In the genomic region with DNA sequence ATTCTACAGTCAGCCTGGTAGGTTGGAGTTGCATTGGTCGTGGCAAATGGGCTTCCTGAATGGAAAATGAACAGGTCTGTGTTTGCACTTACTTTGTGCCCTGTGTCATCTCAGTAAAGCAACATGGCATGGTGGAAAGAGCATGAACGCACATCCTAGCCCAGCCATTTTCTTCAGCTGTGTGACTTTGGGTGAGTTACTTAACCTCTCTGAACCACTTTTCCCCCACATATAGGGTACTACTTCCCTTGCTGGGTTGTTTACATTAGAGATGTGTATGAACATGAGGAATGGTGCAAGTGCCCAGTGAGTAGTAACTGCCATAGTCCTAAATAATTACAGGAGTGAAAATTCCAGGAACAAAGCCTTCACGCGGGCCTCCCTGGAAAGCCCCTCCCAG, we compare ENCODE assay signal across 15 cellular contexts.
"Had no signal": no experiment of that assay in that cellular context is flagged by ENCODE, and none has a peak within 500 bp of the region (broad histone marks: within the 10 kb centered on the region; RNA-seq: fewer than 3 reads in every experiment).

No MANE protein-coding gene starts in this region.

- H3K79me2 ChIP-seq: hepatocyte had no signal

- DNase-seq: activated CD4-positive, alpha-beta memory T cell treated with anti-CD3 and anti-CD28 coated beads for 36 hours; activated T-cell treated with anti-CD3 and anti-CD28 coated beads, Interleukin-2, amount 50 U/mL, for 4 hours; body of pancreas; foreskin fibroblast; left colon; lower lobe of right lung; nucleus accumbens; sigmoid colon; stimulated activated naive CD4-positive, alpha-beta T cell; tibial artery; uterus had no signal

- H3K36me3 Mint-ChIP-seq: activated CD4-positive, alpha-beta memory T cell treated with anti-CD3 and anti-CD28 coated beads for 36 hours; activated naive CD4-positive, alpha-beta T cell treated with anti-CD3 and anti-CD28 coated beads, Interleukin-2, amount 50 U/mL, for 72 hours; natural killer cell treated with Interleukin-12 subunit alpha and Interleukin-12 subunit beta and Interleukin-15 and Interleukin-18, amount 100 ng/mL, for 72 hours had no signal

- H3K27ac ChIP-seq: body of pancreas, hepatocyte, lower lobe of right lung, sigmoid colon, tibial artery, uterus had no signal

- H2AFZ ChIP-seq: hepatocyte had no signal

- H3K27me3 Mint-ChIP-seq: activated CD4-positive, alpha-beta memory T cell treated with anti-CD3 and anti-CD28 coated beads for 36 hours; natural killer cell treated with Interleukin-12 subunit alpha and Interleukin-12 subunit beta and Interleukin-15 and Interleukin-18, amount 100 ng/mL, for 72 hours had no signal

- H3K4me1 ChIP-seq: body of pancreas, lower lobe of right lung, sigmoid colon, tibial artery, uterus had no signal

- H3K4me3 ChIP-seq: body of pancreas, hepatocyte, lower lobe of right lung, sigmoid colon, tibial artery, uterus had no signal

- H3K9me3 ChIP-seq: body of pancreas, lower lobe of right lung, sigmoid colon, tibial artery, uterus had no signal

- ATAC-seq: activated naive CD4-positive, alpha-beta T cell treated with anti-CD3 and anti-CD28 coated beads, Interleukin-2, amount 50 U/mL, for 72 hours; activated T-cell treated with anti-CD3 and anti-CD28 coated beads, Interleukin-2, amount 50 U/mL, for 4 hours; body of pancreas; left colon; lower lobe of right lung; natural killer cell treated with Interleukin-12 subunit alpha and Interleukin-12 subunit beta and Interleukin-15 and Interleukin-18, amount 100 ng/mL, for 72 hours; SK-N-SH treated with all-trans-retinoic acid at 6 μM for 48 hours had no signal

- H3K9me3 Mint-ChIP-seq: activated CD4-positive, alpha-beta memory T cell treated with anti-CD3 and anti-CD28 coated beads for 36 hours; activated naive CD4-positive, alpha-beta T cell treated with anti-CD3 and anti-CD28 coated beads, Interleukin-2, amount 50 U/mL, for 72 hours; activated T-cell treated with anti-CD3 and anti-CD28 coated beads, Interleukin-2, amount 50 U/mL, for 4 hours; natural killer cell treated with Interleukin-12 subunit alpha and Interleukin-12 subunit beta and Interleukin-15 and Interleukin-18, amount 100 ng/mL, for 72 hours had no signal

- H3K4me2 ChIP-seq: hepatocyte had no signal

- H3K36me3 ChIP-seq: uterus had no signal

- H3K27me3 ChIP-seq: body of pancreas, hepatocyte, sigmoid colon, tibial artery, uterus had no signal

- H3K4me3 Mint-ChIP-seq: activated CD4-positive, alpha-beta memory T cell treated with anti-CD3 and anti-CD28 coated beads for 36 hours; activated T-cell treated with anti-CD3 and anti-CD28 coated beads, Interleukin-2, amount 50 U/mL, for 4 hours; natural killer cell treated with Interleukin-12 subunit alpha and Interleukin-12 subunit beta and Interleukin-15 and Interleukin-18, amount 100 ng/mL, for 72 hours had no signal
